Comparison of ENCODE assay signal across 21 cellular contexts in genomic region chr20:59667981-59668515, GRCh38.
DNase-seq lines count a peak whose midpoint lies in the region; FAIRE-seq and TF ChIP-seq lines count a peak whose summit lies in the region.
"Had no signal": no experiment of that assay in that cellular context is flagged by ENCODE, and none has a peak within 500 bp of the region (broad histone marks: within the 10 kb centered on the region; RNA-seq: fewer than 3 reads in every experiment).

No MANE protein-coding gene starts in this region.

- no peak overlapping the region for H3K27ac Mint-ChIP-seq in type B pancreatic cell
- H3K27ac Mint-ChIP-seq: CD4-positive, CD25-positive, alpha-beta regulatory T cell; HFFc6 had no signal

- no peaks in the 10 kb centered on the region for H3K4me1 ChIP-seq in esophagus muscularis mucosa
- H3K4me1 ChIP-seq: BE2C had no signal

- no peak overlapping the region for H3K27ac ChIP-seq in esophagus muscularis mucosa (replicated peaks in 1 of 4)
- H3K27ac ChIP-seq: HL-60 had no signal

- TF ChIP-seq EP300 in esophagus muscularis mucosa (IDR thresholded peaks at IDR 0.05) = no peak

- peak; percentile 81 for FAIRE-seq in HTR-8/SVneo (lab: Jason Lieb, UNC)
- FAIRE-seq: A204.1, D721Med had no signal

- no peak overlapping the region for H3K4me3 Mint-ChIP-seq in type B pancreatic cell
- H3K4me3 Mint-ChIP-seq: CD4-positive, CD25-positive, alpha-beta regulatory T cell; CD8-positive, alpha-beta memory T cell; HFFc6 had no signal

- no peaks in the 10 kb centered on the region for H3K4me1 Mint-ChIP-seq in type B pancreatic cell (ENCODE audit: unreplicated experiment)
- H3K4me1 Mint-ChIP-seq: CD4-positive, CD25-positive, alpha-beta regulatory T cell; CD8-positive, alpha-beta memory T cell had no signal

- no peaks in the 10 kb centered on the region for H3K36me3 Mint-ChIP-seq in type B pancreatic cell
- H3K36me3 Mint-ChIP-seq: CD4-positive, CD25-positive, alpha-beta regulatory T cell; CD8-positive, alpha-beta memory T cell had no signal

- intact Hi-C loops in esophagus muscularis mucosa (cut with DNase I) = no loop called here

- 91% methylated on average over 16 of the region's 16 CpGs for WGBS in esophagus muscularis mucosa

- H3K36me3 ChIP-seq in esophagus muscularis mucosa = no peaks in the 10 kb centered on the region
- H3K36me3 ChIP-seq: BE2C had no signal

- no peaks in the 10 kb centered on the region for H3K9me3 Mint-ChIP-seq in type B pancreatic cell

- no peak overlapping the region for H3K4me3 ChIP-seq in esophagus muscularis mucosa

- CTCF ChIA-PET in GM10248 (lab: Yijun Ruan, JAX) = no interaction called here

- peak; percentile 3 for DNase-seq in D341Med (ENCODE audit: low spot score)
- DNase-seq in HTR-8/SVneo (ENCODE audit: insufficient read length, low spot score) = no peak
- peak; percentile 62 for DNase-seq in esophagus muscularis mucosa (ENCODE audit: extremely low spot score)
- peak; percentile 25 for DNase-seq in type B pancreatic cell (ENCODE audit: extremely low spot score, unreplicated experiment)
- DNase-seq in NCI-H187 treated with DMSO at 0.1 percent for 48 hours (lab: John Stamatoyannopoulos, UW) = no peak
- DNase-seq in GM10248 (ENCODE audit: extremely low spot score) = no peak
- DNase-seq in G401 (ENCODE audit: low spot score) = no peak
- DNase-seq: ACHN; BE2C; C1 segment of cervical spinal cord; CD4-positive, CD25-positive, alpha-beta regulatory T cell; CD8-positive, alpha-beta memory T cell; COR-L47; GDM1; GOT3; H7; HFFc6; IMR-90 had no signal

- in situ Hi-C loops in G401 (cut with HindIII; ENCODE audit: low sequenced_read_pairs) = no loop called here

- H3K27me3 Mint-ChIP-seq in type B pancreatic cell = peaks cover 57% of the 10 kb centered on the region
- H3K27me3 Mint-ChIP-seq: CD4-positive, CD25-positive, alpha-beta regulatory T cell had no signal

- peaks cover 0 to 40% (median 0%) of the 10 kb centered on the region in 4 donors for H3K27me3 ChIP-seq in esophagus muscularis mucosa

- POLR2A ChIA-PET in GM10248 (lab: Yijun Ruan, JAX) = no interaction called here

- no peaks in the 10 kb centered on the region for H3K9me3 ChIP-seq in esophagus muscularis mucosa
- H3K9me3 ChIP-seq: BE2C had no signal

- no peak for TF ChIP-seq POLR2A in esophagus muscularis mucosa (IDR thresholded peaks at IDR 0.05; ENCODE audit: low read depth)

- no peak for TF ChIP-seq CTCF in esophagus muscularis mucosa (IDR thresholded peaks at IDR 0.05)
- no peak for TF ChIP-seq CTCF in type B pancreatic cell (conservative IDR thresholded peaks at IDR 0.05)
- TF ChIP-seq CTCF in GM10248 (IDR thresholded peaks at IDR 0.05; ENCODE audit: control extremely low read depth, extremely low read depth, low read depth, missing control alignments) = no peak

Comparison
In these comparisons a context has a peak if more than half of its experiments do, and no peak if none do; other contexts are left out.
1. DNase-seq: peak in D341Med (single experiment), esophagus muscularis mucosa (single experiment) and type B pancreatic cell (single experiment); none in HTR-8/SVneo (single experiment), NCI-H187 treated with DMSO at 0.1 percent for 48 hours (single experiment), GM10248 (single experiment) and G401 (single experiment).